1 cellular context compared by ENCODE assay signal in the genomic region with DNA sequence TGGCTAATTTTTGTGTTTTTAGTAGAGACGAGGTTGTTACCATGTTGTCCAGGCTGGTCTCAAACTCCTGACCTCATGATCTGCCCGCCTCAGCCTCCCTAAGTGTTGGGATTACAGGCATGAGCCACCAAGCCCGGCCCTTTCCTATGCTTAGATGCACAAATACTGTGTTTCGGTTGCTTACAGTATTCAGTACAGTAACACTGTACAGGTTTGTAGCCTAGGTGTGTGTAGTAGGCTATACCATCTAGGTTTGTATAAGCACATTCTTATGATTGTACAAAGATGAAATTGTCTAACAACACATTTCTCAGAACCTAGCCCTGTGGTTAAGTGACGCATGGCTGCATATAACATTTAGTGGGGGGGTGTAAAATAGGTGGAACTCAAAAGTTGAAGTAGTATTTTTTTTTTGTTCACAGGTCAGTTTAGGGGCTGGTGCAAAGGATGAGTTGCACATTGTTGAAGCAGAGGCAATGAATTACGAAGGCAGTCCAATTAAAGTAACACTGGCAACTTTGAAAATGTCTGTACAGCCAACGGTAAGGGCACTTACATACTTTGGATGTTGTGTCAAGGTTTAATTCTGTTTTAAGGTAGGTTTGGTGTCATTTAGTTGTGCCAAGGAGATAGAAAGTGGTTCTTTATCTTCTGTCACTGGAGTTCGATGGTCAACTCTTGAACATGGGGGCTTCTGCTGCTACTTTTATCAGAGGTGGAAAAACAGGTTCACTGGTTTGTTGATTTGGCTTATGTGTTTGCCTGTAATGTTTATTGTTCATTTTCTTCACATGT.
A peak's percentile ranks its signal among the peaks of the same experiment; 100 is the strongest.
TF ChIP-seq lines count a peak whose summit lies in the region.

No MANE protein-coding gene starts in this region.

TF ChIP-seq in GM12878, 131 proteins besides CTCF, POLR2A, EP300 and RAD21:
- TF ChIP-seq, protein P1, sequence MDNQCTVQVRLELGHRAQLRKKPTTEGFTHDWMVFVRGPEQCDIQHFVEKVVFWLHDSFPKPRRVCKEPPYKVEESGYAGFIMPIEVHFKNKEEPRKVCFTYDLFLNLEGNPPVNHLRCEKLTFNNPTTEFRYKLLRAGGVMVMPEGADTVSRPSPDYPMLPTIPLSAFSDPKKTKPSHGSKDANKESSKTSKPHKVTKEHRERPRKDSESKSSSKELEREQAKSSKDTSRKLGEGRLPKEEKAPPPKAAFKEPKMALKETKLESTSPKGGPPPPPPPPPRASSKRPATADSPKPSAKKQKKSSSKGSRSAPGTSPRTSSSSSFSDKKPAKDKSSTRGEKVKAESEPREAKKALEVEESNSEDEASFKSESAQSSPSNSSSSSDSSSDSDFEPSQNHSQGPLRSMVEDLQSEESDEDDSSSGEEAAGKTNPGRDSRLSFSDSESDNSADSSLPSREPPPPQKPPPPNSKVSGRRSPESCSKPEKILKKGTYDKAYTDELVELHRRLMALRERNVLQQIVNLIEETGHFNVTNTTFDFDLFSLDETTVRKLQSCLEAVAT (IDR thresholded peaks at IDR 0.05): no peak
- TF ChIP-seq SMARCA5 (IDR thresholded peaks at IDR 0.05): no peak
- TF ChIP-seq ATF7 (IDR thresholded peaks at IDR 0.05; ENCODE audit: low read depth): no peak
- peak; percentile 58 for TF ChIP-seq RUNX3 (IDR thresholded peaks at IDR 0.05; ENCODE audit: low read length)
- TF ChIP-seq FOS (IDR thresholded peaks at IDR 0.05; ENCODE audit: borderline replicate concordance, extremely low read depth, insufficient read length): no peak
- TF ChIP-seq, protein P2, sequence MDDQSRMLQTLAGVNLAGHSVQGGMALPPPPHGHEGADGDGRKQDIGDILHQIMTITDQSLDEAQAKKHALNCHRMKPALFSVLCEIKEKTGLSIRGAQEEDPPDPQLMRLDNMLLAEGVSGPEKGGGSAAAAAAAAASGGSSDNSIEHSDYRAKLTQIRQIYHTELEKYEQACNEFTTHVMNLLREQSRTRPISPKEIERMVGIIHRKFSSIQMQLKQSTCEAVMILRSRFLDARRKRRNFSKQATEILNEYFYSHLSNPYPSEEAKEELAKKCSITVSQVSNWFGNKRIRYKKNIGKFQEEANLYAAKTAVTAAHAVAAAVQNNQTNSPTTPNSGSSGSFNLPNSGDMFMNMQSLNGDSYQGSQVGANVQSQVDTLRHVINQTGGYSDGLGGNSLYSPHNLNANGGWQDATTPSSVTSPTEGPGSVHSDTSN (IDR thresholded peaks at IDR 0.05; ENCODE audit: insufficient replicate concordance, low read depth, low read length): no peak
- 0 out of 2 replicates have a peak, but pooled peaks have one; percentile 40 for TF ChIP-seq POLR2AphosphoS2 (IDR thresholded peaks at IDR 0.05; ENCODE audit: low read depth, low read length)
- 0 out of 2 replicates have a peak, but pooled peaks have one; percentile 0 for TF ChIP-seq MXI1 (IDR thresholded peaks at IDR 0.05; ENCODE audit: low read depth, low read length)
- peak; percentile 29; the same call in 1 of the 2 replicates for TF ChIP-seq SMAD5 (IDR thresholded peaks at IDR 0.05; ENCODE audit: low read depth)
- no peak for TF ChIP-seq TCF3 (IDR thresholded peaks at IDR 0.05; ENCODE audit: borderline replicate concordance, insufficient read depth, low read depth, low read length)
- no peak for TF ChIP-seq SPI1 (IDR thresholded peaks at IDR 0.05; ENCODE audit: borderline replicate concordance, insufficient read depth, low read depth, low read length)
- TF ChIP-seq, protein P3, sequence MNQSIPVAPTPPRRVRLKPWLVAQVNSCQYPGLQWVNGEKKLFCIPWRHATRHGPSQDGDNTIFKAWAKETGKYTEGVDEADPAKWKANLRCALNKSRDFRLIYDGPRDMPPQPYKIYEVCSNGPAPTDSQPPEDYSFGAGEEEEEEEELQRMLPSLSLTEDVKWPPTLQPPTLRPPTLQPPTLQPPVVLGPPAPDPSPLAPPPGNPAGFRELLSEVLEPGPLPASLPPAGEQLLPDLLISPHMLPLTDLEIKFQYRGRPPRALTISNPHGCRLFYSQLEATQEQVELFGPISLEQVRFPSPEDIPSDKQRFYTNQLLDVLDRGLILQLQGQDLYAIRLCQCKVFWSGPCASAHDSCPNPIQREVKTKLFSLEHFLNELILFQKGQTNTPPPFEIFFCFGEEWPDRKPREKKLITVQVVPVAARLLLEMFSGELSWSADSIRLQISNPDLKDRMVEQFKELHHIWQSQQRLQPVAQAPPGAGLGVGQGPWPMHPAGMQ (IDR thresholded peaks at IDR 0.05; ENCODE audit: borderline replicate concordance): no peak
- TF ChIP-seq, protein P4, sequence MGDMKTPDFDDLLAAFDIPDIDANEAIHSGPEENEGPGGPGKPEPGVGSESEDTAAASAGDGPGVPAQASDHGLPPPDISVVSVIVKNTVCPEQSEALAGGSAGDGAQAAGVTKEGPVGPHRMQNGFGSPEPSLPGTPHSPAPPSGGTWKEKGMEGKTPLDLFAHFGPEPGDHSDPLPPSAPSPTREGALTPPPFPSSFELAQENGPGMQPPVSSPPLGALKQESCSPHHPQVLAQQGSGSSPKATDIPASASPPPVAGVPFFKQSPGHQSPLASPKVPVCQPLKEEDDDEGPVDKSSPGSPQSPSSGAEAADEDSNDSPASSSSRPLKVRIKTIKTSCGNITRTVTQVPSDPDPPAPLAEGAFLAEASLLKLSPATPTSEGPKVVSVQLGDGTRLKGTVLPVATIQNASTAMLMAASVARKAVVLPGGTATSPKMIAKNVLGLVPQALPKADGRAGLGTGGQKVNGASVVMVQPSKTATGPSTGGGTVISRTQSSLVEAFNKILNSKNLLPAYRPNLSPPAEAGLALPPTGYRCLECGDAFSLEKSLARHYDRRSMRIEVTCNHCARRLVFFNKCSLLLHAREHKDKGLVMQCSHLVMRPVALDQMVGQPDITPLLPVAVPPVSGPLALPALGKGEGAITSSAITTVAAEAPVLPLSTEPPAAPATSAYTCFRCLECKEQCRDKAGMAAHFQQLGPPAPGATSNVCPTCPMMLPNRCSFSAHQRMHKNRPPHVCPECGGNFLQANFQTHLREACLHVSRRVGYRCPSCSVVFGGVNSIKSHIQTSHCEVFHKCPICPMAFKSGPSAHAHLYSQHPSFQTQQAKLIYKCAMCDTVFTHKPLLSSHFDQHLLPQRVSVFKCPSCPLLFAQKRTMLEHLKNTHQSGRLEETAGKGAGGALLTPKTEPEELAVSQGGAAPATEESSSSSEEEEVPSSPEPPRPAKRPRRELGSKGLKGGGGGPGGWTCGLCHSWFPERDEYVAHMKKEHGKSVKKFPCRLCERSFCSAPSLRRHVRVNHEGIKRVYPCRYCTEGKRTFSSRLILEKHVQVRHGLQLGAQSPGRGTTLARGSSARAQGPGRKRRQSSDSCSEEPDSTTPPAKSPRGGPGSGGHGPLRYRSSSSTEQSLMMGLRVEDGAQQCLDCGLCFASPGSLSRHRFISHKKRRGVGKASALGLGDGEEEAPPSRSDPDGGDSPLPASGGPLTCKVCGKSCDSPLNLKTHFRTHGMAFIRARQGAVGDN (IDR thresholded peaks at IDR 0.05): no peak
- TF ChIP-seq, protein P5, sequence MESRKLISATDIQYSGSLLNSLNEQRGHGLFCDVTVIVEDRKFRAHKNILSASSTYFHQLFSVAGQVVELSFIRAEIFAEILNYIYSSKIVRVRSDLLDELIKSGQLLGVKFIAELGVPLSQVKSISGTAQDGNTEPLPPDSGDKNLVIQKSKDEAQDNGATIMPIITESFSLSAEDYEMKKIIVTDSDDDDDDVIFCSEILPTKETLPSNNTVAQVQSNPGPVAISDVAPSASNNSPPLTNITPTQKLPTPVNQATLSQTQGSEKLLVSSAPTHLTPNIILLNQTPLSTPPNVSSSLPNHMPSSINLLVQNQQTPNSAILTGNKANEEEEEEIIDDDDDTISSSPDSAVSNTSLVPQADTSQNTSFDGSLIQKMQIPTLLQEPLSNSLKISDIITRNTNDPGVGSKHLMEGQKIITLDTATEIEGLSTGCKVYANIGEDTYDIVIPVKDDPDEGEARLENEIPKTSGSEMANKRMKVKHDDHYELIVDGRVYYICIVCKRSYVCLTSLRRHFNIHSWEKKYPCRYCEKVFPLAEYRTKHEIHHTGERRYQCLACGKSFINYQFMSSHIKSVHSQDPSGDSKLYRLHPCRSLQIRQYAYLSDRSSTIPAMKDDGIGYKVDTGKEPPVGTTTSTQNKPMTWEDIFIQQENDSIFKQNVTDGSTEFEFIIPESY (IDR thresholded peaks at IDR 0.05): no peak
- TF ChIP-seq HDGF (IDR thresholded peaks at IDR 0.05): no peak
- TF ChIP-seq POLR2AphosphoS5 (IDR thresholded peaks at IDR 0.05; ENCODE audit: low read length): peak; percentile 79
- TF ChIP-seq CREB1 (IDR thresholded peaks at IDR 0.05; ENCODE audit: low read depth): no peak
- no peak for TF ChIP-seq MYB (IDR thresholded peaks at IDR 0.05; ENCODE audit: borderline replicate concordance, low read depth, low read length)
- 0 out of 2 replicates have a peak, but pooled peaks have one; percentile 24 for TF ChIP-seq PAX5 (IDR thresholded peaks at IDR 0.05; ENCODE audit: borderline replicate concordance, low read depth, low read length)
- TF ChIP-seq GATAD2B (conservative IDR thresholded peaks at IDR 0.05; ENCODE audit: low read depth): no peak
- TF ChIP-seq SMAD1 (IDR thresholded peaks at IDR 0.05; ENCODE audit: low read depth, partially characterized antibody): no peak
